In the genomic region with DNA sequence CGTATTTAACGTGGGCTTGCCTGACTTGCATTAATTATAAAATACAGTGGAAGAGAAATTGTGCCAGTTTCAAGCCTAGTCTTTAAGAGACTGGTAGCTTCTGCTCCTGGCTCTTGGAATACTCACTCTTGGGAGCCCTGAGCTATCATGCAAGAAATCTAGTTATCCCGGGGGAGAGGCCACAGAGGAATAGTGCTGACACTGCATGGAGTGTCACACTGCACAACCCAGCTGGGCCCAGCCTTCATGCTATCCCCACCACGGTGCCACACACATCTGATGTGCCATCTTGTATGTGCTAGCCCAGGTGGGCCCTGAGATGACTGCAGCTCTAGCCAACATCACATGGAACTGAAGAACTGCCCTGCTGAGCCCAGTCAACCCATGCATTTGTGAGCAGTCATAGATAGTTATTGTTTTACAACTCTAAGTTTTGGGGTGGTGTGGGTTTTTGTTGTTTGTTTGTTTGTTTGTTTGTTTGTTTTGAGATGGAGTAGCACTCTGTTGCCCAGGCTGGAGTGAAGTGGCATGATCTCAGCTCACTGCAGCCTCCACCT, we compare ENCODE assay signal across 1 cellular context.
TF ChIP-seq lines count a peak whose summit lies in the region.

No MANE protein-coding gene starts in this region.

TF ChIP-seq in WTC11, 78 proteins besides CTCF, POLR2A, EP300 and RAD21 (continued from another document):
- TF ChIP-seq, protein P1, sequence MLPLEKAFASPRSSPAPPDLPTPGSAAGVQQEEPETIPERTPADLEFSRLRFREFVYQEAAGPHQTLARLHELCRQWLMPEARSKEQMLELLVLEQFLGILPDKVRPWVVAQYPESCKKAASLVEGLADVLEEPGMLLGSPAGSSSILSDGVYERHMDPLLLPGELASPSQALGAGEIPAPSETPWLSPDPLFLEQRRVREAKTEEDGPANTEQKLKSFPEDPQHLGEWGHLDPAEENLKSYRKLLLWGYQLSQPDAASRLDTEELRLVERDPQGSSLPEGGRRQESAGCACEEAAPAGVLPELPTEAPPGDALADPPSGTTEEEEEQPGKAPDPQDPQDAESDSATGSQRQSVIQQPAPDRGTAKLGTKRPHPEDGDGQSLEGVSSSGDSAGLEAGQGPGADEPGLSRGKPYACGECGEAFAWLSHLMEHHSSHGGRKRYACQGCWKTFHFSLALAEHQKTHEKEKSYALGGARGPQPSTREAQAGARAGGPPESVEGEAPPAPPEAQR (CRISPR knock-in tag; IDR thresholded peaks at IDR 0.05), result no peak
